ENCODE assay signal across 1 cellular context in genomic region chr9:100670719-100671118, GRCh38.
TF ChIP-seq lines count a peak whose summit lies in the region.

No MANE protein-coding gene starts in this region.

TF ChIP-seq in WTC11, 78 proteins besides CTCF, POLR2A, EP300 and RAD21 (continued from another document):
- peak; percentile 66 for TF ChIP-seq USF2 (CRISPR knock-in tag; IDR thresholded peaks at IDR 0.05)
